In genomic region chr1:50967416-50968020, GRCh38 we compare ENCODE assay signal across 8 cellular contexts. TPM values are rescaled to one million over a fixed set of nuclear protein-coding genes. Genes with fewer than 3 reads are reported as not detected.
DNase-seq lines count a peak whose midpoint lies in the region; ATAC-seq and TF ChIP-seq lines count a peak whose summit lies in the region.

No MANE protein-coding gene starts in this region.

- H3K4me3 Mint-ChIP-seq in activated CD4-positive, alpha-beta T cell treated with anti-CD3 and anti-CD28 coated beads, Interleukin-2, amount 10 ng/mL, durations not matched to agents 24 days and 14 days = peak overlapping the region; percentile 89
- peak overlapping the region; percentile 90 for H3K4me3 Mint-ChIP-seq in chondrocyte (ENCODE audit: unreplicated experiment)

- DNase-seq in activated CD4-positive, alpha-beta T cell treated with anti-CD3 and anti-CD28 coated beads, Interleukin-2, amount 10 ng/mL, durations not matched to agents 24 days and 14 days = no peak
- no peak for DNase-seq in activated CD4-positive, alpha-beta T cell treated with anti-CD3 and anti-CD28 coated beads for 48 hours
- DNase-seq in NCI-H2227 (lab: John Stamatoyannopoulos, UW; ENCODE audit: unreplicated experiment) (peak; percentile 33), chondrocyte (ENCODE audit: low spot score) (no peak), myocyte (ENCODE audit: low read depth) (peak; percentile 70), D341Med (ENCODE audit: low spot score) (no peak), NCI-H82 treated with DMSO at 0.1 percent for 48 hours (lab: John Stamatoyannopoulos, UW; ENCODE audit: unreplicated experiment) (no peak)

- TF ChIP-seq CTCF in chondrocyte (IDR thresholded peaks at IDR 0.05) = no peak

- peaks cover 10% of the 10 kb centered on the region for H3K27me3 Mint-ChIP-seq in activated CD4-positive, alpha-beta T cell treated with anti-CD3 and anti-CD28 coated beads, Interleukin-2, amount 10 ng/mL, durations not matched to agents 24 days and 14 days
- peaks cover 4% of the 10 kb centered on the region for H3K27me3 Mint-ChIP-seq in chondrocyte (ENCODE audit: low read depth)

- intact Hi-C loops in activated CD4-positive, alpha-beta T cell treated with anti-CD3 and anti-CD28 coated beads, Interleukin-2, amount 10 ng/mL, durations not matched to agents 24 days and 14 days (cut with micrococcal nuclease) = loop anchor here (1.0 to 10.0 kb wide), 5 partner anchors 7 to 910 kb away; partner anchors contain the start of genes EPS15, FAF1 and NRDC

- no peaks in the 10 kb centered on the region for H3K9me3 Mint-ChIP-seq in activated CD4-positive, alpha-beta T cell treated with anti-CD3 and anti-CD28 coated beads, Interleukin-2, amount 10 ng/mL, durations not matched to agents 24 days and 14 days
- H3K9me3 Mint-ChIP-seq in chondrocyte (ENCODE audit: low read depth) = no peaks in the 10 kb centered on the region

- peak overlapping the region; percentile 98 for H3K27ac Mint-ChIP-seq in activated CD4-positive, alpha-beta T cell treated with anti-CD3 and anti-CD28 coated beads, Interleukin-2, amount 10 ng/mL, durations not matched to agents 24 days and 14 days
- peak overlapping the region; percentile 96 for H3K27ac Mint-ChIP-seq in chondrocyte (ENCODE audit: unreplicated experiment)

- peaks cover 3% of the 10 kb centered on the region for H3K36me3 Mint-ChIP-seq in activated CD4-positive, alpha-beta T cell treated with anti-CD3 and anti-CD28 coated beads, Interleukin-2, amount 10 ng/mL, durations not matched to agents 24 days and 14 days (ENCODE audit: low read depth)
- no peaks in the 10 kb centered on the region for H3K36me3 Mint-ChIP-seq in chondrocyte (ENCODE audit: low read depth)

- no peak for ATAC-seq in HG02938 (IDR thresholded peaks at IDR 0.05; ENCODE audit: unreplicated experiment)

- peaks cover 23% of the 10 kb centered on the region for H3K4me1 Mint-ChIP-seq in activated CD4-positive, alpha-beta T cell treated with anti-CD3 and anti-CD28 coated beads, Interleukin-2, amount 10 ng/mL, durations not matched to agents 24 days and 14 days
- peaks cover 19% of the 10 kb centered on the region for H3K4me1 Mint-ChIP-seq in chondrocyte (ENCODE audit: low read depth)

RNA-seq across cellular contexts. Expression of gene CDKN2C, which starts 2.5 kb away (rescaled TPM):
- 12.8 and 13.7 TPM in 2 replicates for total RNA-seq in activated CD4-positive, alpha-beta T cell treated with anti-CD3 and anti-CD28 coated beads, Interleukin-2, amount 10 ng/mL, durations not matched to agents 24 days and 14 days
- total RNA-seq in chondrocyte (5.2 to 5.7 TPM (median 5.4 TPM) in 3 replicates), myocyte (17.8 and 27.7 TPM in 2 replicates)
- 10.6 TPM for polyA plus RNA-seq in myocyte (2012)

RNA-seq across cellular contexts. Expression of gene FAF1, which starts 7.5 kb away (rescaled TPM):
- total RNA-seq in activated CD4-positive, alpha-beta T cell treated with anti-CD3 and anti-CD28 coated beads, Interleukin-2, amount 10 ng/mL, durations not matched to agents 24 days and 14 days = 63.7 and 67.2 TPM in 2 replicates
- total RNA-seq in chondrocyte (35.1 to 40.9 TPM (median 38.7 TPM) in 3 replicates), myocyte (48.5 and 60.2 TPM in 2 replicates)
- 37.0 TPM for polyA plus RNA-seq in myocyte (2012)

Comparison
In these comparisons a context has a peak if more than half of its experiments do, and no peak if none do; other contexts are left out.
1. DNase-seq: peak in NCI-H2227 (single experiment) and myocyte (single experiment); none in activated CD4-positive, alpha-beta T cell treated with anti-CD3 and anti-CD28 coated beads, Interleukin-2, amount 10 ng/mL, durations not matched to agents 24 days and 14 days (single experiment), activated CD4-positive, alpha-beta T cell treated with anti-CD3 and anti-CD28 coated beads for 48 hours (single experiment), chondrocyte (single experiment), D341Med (single experiment) and NCI-H82 treated with DMSO at 0.1 percent for 48 hours (single experiment).